ENCODE assay signal across 14 cellular contexts in the genomic region with DNA sequence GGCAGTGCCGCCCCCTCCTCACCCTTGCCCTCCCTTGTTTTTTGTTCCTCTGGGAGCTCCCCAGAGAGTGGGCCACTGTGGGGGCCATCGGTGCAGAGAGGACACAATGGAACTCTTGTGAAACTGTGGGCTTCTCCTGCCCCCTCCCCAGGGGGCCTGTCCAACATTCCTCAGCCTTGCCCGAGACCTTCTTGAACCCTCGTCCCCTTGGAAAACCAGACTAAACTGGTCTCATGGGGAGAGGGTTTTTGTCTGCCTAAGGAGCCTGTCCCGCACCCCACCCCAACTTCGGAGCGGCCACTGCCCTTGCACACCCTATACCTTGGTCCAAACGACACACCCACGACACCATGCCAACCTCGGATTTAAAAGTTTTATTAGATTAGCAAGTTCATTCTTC.
DNase-seq lines count a peak whose midpoint lies in the region; ATAC-seq and TF ChIP-seq lines count a peak whose summit lies in the region.
"Had no signal": no experiment of that assay in that cellular context is flagged by ENCODE, and none has a peak within 500 bp of the region (broad histone marks: within the 10 kb centered on the region; RNA-seq: fewer than 3 reads in every experiment).

No MANE protein-coding gene starts in this region.

- H3K36me3 Mint-ChIP-seq in endodermal cell (ENCODE audit: low read depth) (no peaks in the 10 kb centered on the region), nephron progenitor cell (ENCODE audit: low read depth) (no peaks in the 10 kb centered on the region)
- H3K36me3 Mint-ChIP-seq in CD8-positive, alpha-beta T cell: no peaks in the 10 kb centered on the region
- H3K36me3 Mint-ChIP-seq: CD8-positive, alpha-beta memory T cell had no signal

- H3K4me3 ChIP-seq in HUES64 (ENCODE audit: low read length) (no peak overlapping the region), endodermal cell (ENCODE audit: low read length) (no peak overlapping the region), tibial nerve (no peak overlapping the region), left lung (no peak overlapping the region)
- H3K4me3 ChIP-seq in CD8-positive, alpha-beta T cell (ENCODE audit: low read depth, low read length): no peak overlapping the region
- H3K4me3 ChIP-seq: BLaER1 had no signal

- H3K4me1 Mint-ChIP-seq in endodermal cell (peaks cover 47% of the 10 kb centered on the region), nephron progenitor cell (peaks cover 84% of the 10 kb centered on the region)
- H3K4me1 Mint-ChIP-seq in CD8-positive, alpha-beta T cell (ENCODE audit: low read depth): no peaks in the 10 kb centered on the region
- H3K4me1 Mint-ChIP-seq: CD8-positive, alpha-beta memory T cell had no signal

- H3K27ac Mint-ChIP-seq in endodermal cell: peak overlapping the region; percentile 82
- H3K27ac Mint-ChIP-seq in nephron progenitor cell: peak overlapping the region; percentile 85
- no peak overlapping the region for H3K27ac Mint-ChIP-seq in CD8-positive, alpha-beta T cell
- H3K27ac Mint-ChIP-seq: CD8-positive, alpha-beta memory T cell had no signal

- H3K9me3 ChIP-seq in HUES64 (ENCODE audit: insufficient read depth, low read depth, low read length) (no peaks in the 10 kb centered on the region), endodermal cell (ENCODE audit: control insufficient read depth, low read length) (no peaks in the 10 kb centered on the region), tibial nerve (no peaks in the 10 kb centered on the region), left lung (no peaks in the 10 kb centered on the region)
- H3K9me3 ChIP-seq in CD8-positive, alpha-beta T cell (ENCODE audit: low read length): no peaks in the 10 kb centered on the region
- H3K9me3 ChIP-seq: BLaER1 had no signal

- peaks cover 38% of the 10 kb centered on the region for H3K4me1 ChIP-seq in HUES64 (ENCODE audit: insufficient read depth, low read length)
- peaks cover 8% of the 10 kb centered on the region for H3K4me1 ChIP-seq in endodermal cell (ENCODE audit: control insufficient read depth, insufficient read depth, low read length)
- peaks cover 0 to 30% (median 9%) of the 10 kb centered on the region in 4 donors for H3K4me1 ChIP-seq in tibial nerve
- no peaks in the 10 kb centered on the region for H3K4me1 ChIP-seq in CD8-positive, alpha-beta T cell (ENCODE audit: insufficient read depth, low read length)
- no peaks in the 10 kb centered on the region for H3K4me1 ChIP-seq in left lung
- H3K4me1 ChIP-seq: BLaER1 had no signal

- H3K9me3 Mint-ChIP-seq in endodermal cell: no peaks in the 10 kb centered on the region
- H3K9me3 Mint-ChIP-seq in nephron progenitor cell: no peaks in the 10 kb centered on the region
- H3K9me3 Mint-ChIP-seq in CD8-positive, alpha-beta T cell: no peaks in the 10 kb centered on the region
- H3K9me3 Mint-ChIP-seq: CD8-positive, alpha-beta memory T cell had no signal

- POLR2A ChIA-PET in CD8-positive, alpha-beta T cell (lab: Charles Lee): no interaction called here

- H3K27me3 ChIP-seq in HUES64 (ENCODE audit: insufficient read depth, low read length) (no peaks in the 10 kb centered on the region), endodermal cell (ENCODE audit: control insufficient read depth, insufficient read depth, low read length, poor library complexity, severe bottlenecking) (no peaks in the 10 kb centered on the region), tibial nerve (no peaks in the 10 kb centered on the region), left lung (peaks cover 0 to 5% of the 10 kb centered on the region in 2 donors)
- no peaks in the 10 kb centered on the region for H3K27me3 ChIP-seq in CD8-positive, alpha-beta T cell (ENCODE audit: insufficient read depth, low read length)
- H3K27me3 ChIP-seq: BLaER1 had no signal

- intact Hi-C loops in CD8-positive, alpha-beta T cell (cut with DNase I, micrococcal nuclease): no loop called here
- intact Hi-C loops in left lung (cut with DNase I): no loop called here

- WGBS in HUES64: 69% methylated on average over 9 of the region's 10 CpGs
- WGBS in endodermal cell (ENCODE audit: insufficient coverage in 1 of 2, insufficient read length in 1 of 2), 2 experiments: 64 to 87% methylated on average over 5 to 10 of the region's 10 CpGs
- 42 to 43% methylated on average over 10 of the region's 10 CpGs for WGBS in tibial nerve, 2 donors

- TF ChIP-seq EP300 in tibial nerve (IDR thresholded peaks at IDR 0.05): no peak

- H3K27me3 Mint-ChIP-seq in endodermal cell (ENCODE audit: insufficient read depth) (no peaks in the 10 kb centered on the region), nephron progenitor cell (ENCODE audit: low read depth, poor library complexity) (peaks cover 6% of the 10 kb centered on the region)
- peaks cover 4% of the 10 kb centered on the region for H3K27me3 Mint-ChIP-seq in CD8-positive, alpha-beta T cell (ENCODE audit: low read depth)

- H3K36me3 ChIP-seq in HUES64 (ENCODE audit: insufficient read depth, low read length): no peaks in the 10 kb centered on the region
- H3K36me3 ChIP-seq in endodermal cell (ENCODE audit: control insufficient read depth, insufficient read depth, low read length): no peaks in the 10 kb centered on the region
- H3K36me3 ChIP-seq in tibial nerve: no peaks in the 10 kb centered on the region
- H3K36me3 ChIP-seq in CD8-positive, alpha-beta T cell (ENCODE audit: insufficient read depth, low read length): no peaks in the 10 kb centered on the region
- H3K36me3 ChIP-seq in left lung: no peaks in the 10 kb centered on the region
- H3K36me3 ChIP-seq: BLaER1 had no signal

- no peak for TF ChIP-seq CTCF in endodermal cell (conservative IDR thresholded peaks at IDR 0.05)
- no peak for TF ChIP-seq CTCF in nephron progenitor cell (IDR thresholded peaks at IDR 0.05)
- no peak for TF ChIP-seq CTCF in tibial nerve (IDR thresholded peaks at IDR 0.05)
- TF ChIP-seq CTCF in CD8-positive, alpha-beta T cell (IDR thresholded peaks at IDR 0.05): no peak
- TF ChIP-seq CTCF in left lung (IDR thresholded peaks at IDR 0.05): no peak

- TF ChIP-seq POLR2A in tibial nerve (IDR thresholded peaks at IDR 0.05): no peak

- CTCF ChIA-PET in CD8-positive, alpha-beta T cell (lab: Charles Lee): no interaction called here

- H3K4me3 Mint-ChIP-seq in endodermal cell (no peak overlapping the region), nephron progenitor cell (no peak overlapping the region)
- H3K4me3 Mint-ChIP-seq in CD8-positive, alpha-beta T cell: no peak overlapping the region

- H3K9ac ChIP-seq in HUES64 (ENCODE audit: low read depth, low read length) (no peak overlapping the region), endodermal cell (ENCODE audit: extremely low read depth, low read length, poor library complexity, severe bottlenecking) (no peak overlapping the region)
- H3K9ac ChIP-seq: BLaER1, KMS-11 had no signal

- ATAC-seq in CD8-positive, alpha-beta T cell: no peak
- ATAC-seq in left lung: no peak

- DNase-seq in endodermal cell (no peak), nephron progenitor cell (no peak), tibial nerve (ENCODE audit: low spot score in 2 of 2) (no peak), activated gamma-delta T cell (lab: John Stamatoyannopoulos, UW) (no peak), left lung (no peak)
- DNase-seq in CD8-positive, alpha-beta T cell: no peak
- DNase-seq: CD8-positive, alpha-beta memory T cell; DMS79; NCI-H1436; NCI-H1930; NCI-H526 had no signal

- H3K27ac ChIP-seq in HUES64 (ENCODE audit: low read depth, low read length): peak overlapping the region; percentile 93
- H3K27ac ChIP-seq in endodermal cell (ENCODE audit: low read depth, low read length): peak overlapping the region; percentile 89
- peak overlapping the region in 3 of 4 donors; percentile 18 to 44 (median 42) for H3K27ac ChIP-seq in tibial nerve
- no peak overlapping the region for H3K27ac ChIP-seq in CD8-positive, alpha-beta T cell (ENCODE audit: low read depth, low read length)
- no peak overlapping the region for H3K27ac ChIP-seq in left lung
- H3K27ac ChIP-seq: BLaER1, KMS-11 had no signal

Comparison
In these comparisons a context has a peak if more than half of its experiments do, and no peak if none do; other contexts are left out.
1. H3K27ac ChIP-seq: peak in HUES64 (single experiment), endodermal cell (single experiment) and tibial nerve (3 of 4); none in CD8-positive, alpha-beta T cell (single experiment) and left lung (0 of 2).